In the genomic region with DNA sequence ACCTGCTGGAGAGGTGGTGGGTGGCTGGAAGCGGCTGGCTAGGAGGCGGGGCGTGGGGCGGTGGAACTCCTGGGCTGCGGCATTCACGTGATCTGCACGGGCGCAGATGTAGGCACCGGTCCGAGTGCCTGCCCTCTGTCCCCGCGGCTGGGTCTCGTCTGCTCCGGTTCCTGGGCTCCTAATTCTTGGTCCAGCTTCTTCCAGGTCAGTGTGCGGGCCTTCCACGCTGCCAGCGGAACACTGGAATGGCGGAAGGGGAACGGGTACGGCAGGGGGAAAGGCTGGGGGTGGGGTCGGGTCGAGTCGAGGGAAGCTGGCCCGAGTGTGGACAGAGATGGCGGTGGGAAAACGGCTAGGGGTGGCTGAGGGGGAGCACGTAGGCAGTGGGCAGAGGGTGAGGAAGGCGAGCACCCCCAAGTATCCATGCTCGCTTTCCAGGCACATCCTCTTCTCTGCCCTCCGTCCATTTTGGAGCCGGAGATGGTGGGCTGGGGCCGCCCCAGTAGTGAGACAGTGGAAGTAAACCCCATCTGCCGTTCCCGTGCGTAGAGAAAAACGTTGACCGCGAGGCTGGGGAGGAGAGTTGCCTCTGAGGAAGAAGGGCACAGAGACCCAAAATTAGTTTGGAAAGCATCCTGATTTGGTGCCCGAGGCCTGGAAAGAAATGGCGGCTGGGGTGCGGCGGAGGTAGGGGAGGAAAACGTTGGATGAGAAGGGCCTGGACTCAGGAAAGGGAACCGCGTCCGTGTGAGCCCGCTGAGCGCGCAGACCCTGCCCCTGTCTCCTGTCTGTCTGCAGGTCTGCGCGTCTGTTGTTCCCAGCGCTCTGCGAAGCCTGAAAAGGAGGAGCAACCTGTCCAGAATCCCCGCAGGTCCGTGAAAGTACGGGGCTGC, we compare ENCODE assay signal across 8 cellular contexts. TPM values are rescaled to one million over a fixed set of nuclear protein-coding genes. Genes with fewer than 3 reads are reported as not detected.
DNase-seq lines count a peak whose midpoint lies in the region; ATAC-seq and TF ChIP-seq lines count a peak whose summit lies in the region.

A gene (plus strand): TSS at position 95 of the 893 bp plus-strand sequence. CDS start 1,161 bp downstream, outside the sequence.

- H3K36me3 ChIP-seq in SK-N-MC (ENCODE audit: insufficient read depth, low read length) (no peaks in the 10 kb centered on the region), iPS-20b (ENCODE audit: insufficient read depth, low read depth, low read length) (0 out of 2 replicates have a peak, but pooled peaks cover 10% of the 10 kb centered on the region)

- CTCF ChIA-PET in MCF 10A (lab: Yijun Ruan, JAX), result interaction anchor here (0.6 kb wide), 1 partner anchor 100 kb away, joined by 3 read pairs; no protein-coding TSS in a partner anchor

- no peak for TF ChIP-seq CTCF in MCF 10A (IDR thresholded peaks at IDR 0.05; ENCODE audit: unreplicated experiment)

- peaks cover 17% of the 10 kb centered on the region for H3K36me3 Mint-ChIP-seq in MCF 10A (ENCODE audit: insufficient read depth, unreplicated experiment)

- peak; percentile 74 for DNase-seq in DMS53 (lab: John Stamatoyannopoulos, UW)
- peak; percentile 58 for DNase-seq in HuH-7 (ENCODE audit: low spot score)
- DNase-seq in SK-N-MC (ENCODE audit: low read depth, low spot score), result no peak
- DNase-seq in MCF 10A (ENCODE audit: unreplicated experiment), result peak; percentile 38
- peak; percentile 78 for DNase-seq in sciatic nerve (ENCODE audit: low spot score)
- DNase-seq in HPDE6-E6E7 (ENCODE audit: extremely low spot score), result no peak

- BruUV-seq in MCF 10A (replicated peaks; lab: Mats Ljungman, UMichigan), result no TSS peak

- no peaks in the 10 kb centered on the region; the same call in 1 of the 2 replicates for H3K4me1 ChIP-seq in iPS-20b (ENCODE audit: insufficient read depth, low read length)

- H3K9ac ChIP-seq in SK-N-MC (ENCODE audit: insufficient read length) (peak within 1 kb of the TSS; percentile 60), iPS-20b (ENCODE audit: low read depth, low read length) (peak within 1 kb of the TSS; percentile 86)

- peak within 1 kb of the TSS; percentile 88 for H3K4me3 Mint-ChIP-seq in MCF 10A (ENCODE audit: unreplicated experiment)

- ATAC-seq in GM21381 (IDR thresholded peaks at IDR 0.05; ENCODE audit: unreplicated experiment), result peak; percentile 95
- peak; percentile 96 for ATAC-seq in sciatic nerve

- peaks cover 35% of the 10 kb centered on the region for H3K27me3 Mint-ChIP-seq in MCF 10A (ENCODE audit: insufficient read depth, unreplicated experiment)

- peaks cover 6% of the 10 kb centered on the region for H3K9me3 Mint-ChIP-seq in MCF 10A (ENCODE audit: unreplicated experiment)

- intact Hi-C loops in MCF 10A (cut with micrococcal nuclease) (loop anchor here (5.0 kb wide), 1 partner anchor 102 kb away; a partner anchor contains a TSS), sciatic nerve (cut with DNase I) (no loop called here)

- no peaks in the 10 kb centered on the region; the same call in 1 of the 2 replicates for H3K27me3 ChIP-seq in iPS-20b (ENCODE audit: insufficient read depth, low read length)

- peak within 1 kb of the TSS; percentile 80 for H3K27ac Mint-ChIP-seq in MCF 10A (ENCODE audit: low read depth, unreplicated experiment)

- H3K9me3 ChIP-seq in SK-N-MC (ENCODE audit: low read depth, low read length), result no peaks in the 10 kb centered on the region
- H3K9me3 ChIP-seq in iPS-20b (ENCODE audit: insufficient read depth, low read depth, low read length), result no peaks in the 10 kb centered on the region

- H3K4me3 ChIP-seq in SK-N-MC, result peak within 1 kb of the TSS; percentile 80
- peak within 1 kb of the TSS; percentile 88 for H3K4me3 ChIP-seq in iPS-20b (ENCODE audit: low read length)

- H3K4me1 Mint-ChIP-seq in MCF 10A (ENCODE audit: insufficient read depth, unreplicated experiment), result peaks cover 7% of the 10 kb centered on the region

- H3K27ac ChIP-seq in SK-N-MC, result no peak within 1 kb of the TSS
- H3K27ac ChIP-seq in iPS-20b (ENCODE audit: low read length), result no peak within 1 kb of the TSS

- POLR2A ChIA-PET in MCF 10A (lab: Yijun Ruan, JAX), result interaction anchor here (1.0 to 2.7 kb wide), 5 partner anchors 10 to 101 kb away, joined by 3 to 11 read pairs (median 6); a partner anchor contains a TSS

RNA-seq across cellular contexts. Expression of the gene that starts here (rescaled TPM):
- total RNA-seq in MCF 10A (2022), result 63.7 and 64.4 TPM in 2 replicates
- 102 TPM for total RNA-seq in sciatic nerve

Comparison
In these comparisons a context has a peak if more than half of its experiments do, and no peak if none do; other contexts are left out.
1. DNase-seq: peak in DMS53 (single experiment), HuH-7 (single experiment), MCF 10A (single experiment) and sciatic nerve (single experiment); none in SK-N-MC (single experiment) and HPDE6-E6E7 (single experiment).